ENCODE assay signal across 10 cellular contexts in genomic region chr21:31908106-31909031, GRCh38. TPM values are rescaled to one million over a fixed set of nuclear protein-coding genes. Genes with fewer than 3 reads are reported as not detected.
DNase-seq lines count a peak whose midpoint lies in the region; ATAC-seq, FAIRE-seq and TF ChIP-seq lines count a peak whose summit lies in the region.
"Had no signal": no experiment of that assay in that cellular context is flagged by ENCODE, and none has a peak within 500 bp of the region (broad histone marks: within the 10 kb centered on the region; RNA-seq: fewer than 3 reads in every experiment).

No MANE protein-coding gene starts in this region.

- H3K36me3 ChIP-seq in bronchial epithelial cell (ENCODE audit: control insufficient read depth, insufficient read depth, low read length), result no peaks in the 10 kb centered on the region
- no peaks in the 10 kb centered on the region for H3K36me3 ChIP-seq in lung (ENCODE audit: control insufficient read depth in 2 of 2, insufficient read depth in 2 of 2, low read length in 2 of 2)
- no peaks in the 10 kb centered on the region for H3K36me3 ChIP-seq in transverse colon
- H3K36me3 ChIP-seq in spleen, result no peaks in the 10 kb centered on the region
- H3K36me3 ChIP-seq: vagina, WERI-Rb-1 had no signal

- no peak for FAIRE-seq in bronchial epithelial cell (lab: Jason Lieb, UNC)

- H3K27ac ChIP-seq in lung (ENCODE audit: low read depth in 1 of 2, low read length in 1 of 2) (no peak overlapping the region), transverse colon (peak overlapping the region in 3 of 4 donors; percentile 16 to 22 (median 20)), spleen (no peak overlapping the region)
- H3K27ac ChIP-seq: vagina, WERI-Rb-1 had no signal

- DNase-seq in HS-5 (ENCODE audit: low read depth) (peak; percentile 63), bronchial epithelial cell (ENCODE audit: low read depth) (peak; percentile 16), lung (ENCODE audit: low spot score) (peak; percentile 41), transverse colon (peak; percentile 68), SW480 (ENCODE audit: low spot score) (no peak), spleen (no peak)
- DNase-seq: activated T-cell treated with anti-CD3 and anti-CD28 coated beads, Interleukin-2, amount 50 U/mL, for 24 hours; WERI-Rb-1 had no signal

- H3K27me3 ChIP-seq in bronchial epithelial cell (ENCODE audit: control insufficient read depth, insufficient read depth, low read length) (no peaks in the 10 kb centered on the region), lung (ENCODE audit: control insufficient read depth, insufficient read depth) (no peaks in the 10 kb centered on the region), transverse colon (no peaks in the 10 kb centered on the region), spleen (replicated peaks in 1 of 7) (peaks cover 0 to 41% (median 7%) of the 10 kb centered on the region in 7 donors)
- H3K27me3 ChIP-seq: vagina had no signal

- TF ChIP-seq POLR2A in transverse colon (IDR thresholded peaks at IDR 0.05), result no peak
- TF ChIP-seq POLR2A in spleen (IDR thresholded peaks at IDR 0.05), result no peak

- H3K4me1 ChIP-seq in lung (ENCODE audit: control insufficient read depth in 2 of 2, insufficient read depth in 2 of 2, low read length in 2 of 2), result no peaks in the 10 kb centered on the region
- peaks cover 0 to 10% (median 3%) of the 10 kb centered on the region in 4 donors for H3K4me1 ChIP-seq in transverse colon
- H3K4me1 ChIP-seq in spleen, result no peaks in the 10 kb centered on the region

- H3K4me3 ChIP-seq in bronchial epithelial cell (ENCODE audit: low read depth, low read length) (no peak overlapping the region), lung (no peak overlapping the region), transverse colon (no peak overlapping the region), spleen (no peak overlapping the region)
- H3K4me3 ChIP-seq: vagina had no signal

- 34 to 41% methylated on average over 20 of the region's 20 CpGs for WGBS in lung, 2 donors
- WGBS in transverse colon (ENCODE audit: low coverage in 1 of 2), 2 donors, result 35 to 38% methylated on average over 8 to 20 of the region's 20 CpGs
- WGBS in spleen, 5 donors, result 36 to 46% (median 45%) methylated on average over 20 of the region's 20 CpGs

- H3K9me3 ChIP-seq in lung (ENCODE audit: control insufficient read depth in 2 of 2, insufficient read depth in 1 of 2, low read length in 1 of 2), result no peaks in the 10 kb centered on the region
- H3K9me3 ChIP-seq in transverse colon, result no peaks in the 10 kb centered on the region
- no peaks in the 10 kb centered on the region for H3K9me3 ChIP-seq in spleen
- H3K9me3 ChIP-seq: vagina had no signal

- no peak for TF ChIP-seq EP300 in transverse colon (IDR thresholded peaks at IDR 0.05; ENCODE audit: low read depth)

- in situ Hi-C loops in transverse colon (cut with MboI; ENCODE audit: low pct_ligation_motif_present in 1 of 4, low pct_unique_long_range_greater_than_20kb in 1 of 4, low sequenced_read_pairs in 3 of 4), result no loop called here

- TF ChIP-seq CTCF in bronchial epithelial cell (IDR thresholded peaks at IDR 0.05; ENCODE audit: insufficient read depth, low read length, severe bottlenecking) (no peak), lung (IDR thresholded peaks at IDR 0.05; ENCODE audit: control extremely low read depth, extremely low read depth) (no peak), transverse colon (IDR thresholded peaks at IDR 0.05) (no peak), spleen (IDR thresholded peaks at IDR 0.05 in 8 of 11, conservative IDR thresholded peaks at IDR 0.05 in 3 of 11) (no peak)

- ATAC-seq in lung (ENCODE audit: insufficient read depth, low FRiP score), result no peak
- no peak for ATAC-seq in HG03135 (IDR thresholded peaks at IDR 0.05; ENCODE audit: unreplicated experiment)

- intact Hi-C loops in transverse colon (cut with DNase I; ENCODE audit: low total_unique reads) (no loop called here), spleen (cut with DNase I; ENCODE audit: low total_unique reads) (no loop called here)

RNA-seq across cellular contexts. Expression of gene HUNK, which starts 35.5 kb away (rescaled TPM):
- total RNA-seq in bronchial epithelial cell (under 0.01 TPM in 2 replicates), lung (1 to 10 TPM; 2.4 TPM), transverse colon (1 to 10 TPM; 1.8 to 6.7 (median 3.9) TPM), spleen (under 1 TPM in 5 of 7 donors, not detected in 2; 0.09 to 0.41 (median 0.14) TPM)
- polyA plus RNA-seq in lung (under 1 TPM; 0.27 to 0.33 TPM), spleen (under 1 TPM in 2 of 3 donors, not detected in 1; 0.06 to 0.16 TPM)

Comparison
In these comparisons a context has a peak if more than half of its experiments do, and no peak if none do; other contexts are left out.
1. DNase-seq: peak in HS-5 (single experiment), bronchial epithelial cell (single experiment), lung (single experiment) and transverse colon (single experiment); none in SW480 (single experiment) and spleen (single experiment).
2. H3K27ac ChIP-seq: peak in transverse colon (3 of 4); none in lung (0 of 2) and spleen (0 of 8).